Comparison of ENCODE assay signal across 34 cellular contexts in the genomic region with DNA sequence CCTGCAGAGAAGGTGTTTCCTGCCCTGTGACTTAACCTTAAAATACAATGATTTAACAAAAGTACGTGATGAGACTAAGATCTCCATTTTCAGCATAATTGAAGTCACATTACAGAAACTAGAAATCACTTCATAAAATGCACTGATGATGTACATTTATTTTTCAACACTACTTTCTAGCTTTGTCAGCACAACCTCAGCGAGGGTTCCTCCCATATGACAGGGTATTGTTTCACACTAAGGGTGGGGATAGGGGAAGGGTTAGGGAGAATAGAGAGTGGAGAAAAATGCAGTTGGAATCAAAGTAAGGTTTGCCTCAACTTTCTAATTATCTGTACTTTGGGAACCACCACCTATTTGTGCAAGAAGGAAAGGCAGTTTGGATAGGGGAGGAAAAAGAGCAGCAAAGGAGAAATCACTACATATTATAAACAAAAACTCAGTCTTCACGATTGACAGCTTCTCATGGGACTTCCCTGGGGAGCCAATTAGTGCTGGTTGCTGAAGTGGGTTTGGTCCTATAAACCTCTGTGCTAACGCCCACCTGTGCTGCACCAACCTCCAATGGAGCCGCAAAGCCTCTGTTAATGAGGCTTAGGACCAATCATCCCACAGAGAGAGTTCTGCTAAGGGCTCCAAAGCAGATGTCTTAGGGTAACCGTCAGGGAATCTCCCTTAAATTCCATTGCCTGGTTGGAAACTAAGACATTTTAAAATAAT.
"Had no signal": no experiment of that assay in that cellular context is flagged by ENCODE, and none has a peak within 500 bp of the region (broad histone marks: within the 10 kb centered on the region; RNA-seq: fewer than 3 reads in every experiment).

No MANE protein-coding gene starts in this region.

- DNase-seq: activated CD4-positive, alpha-beta memory T cell treated with anti-CD3 and anti-CD28 coated beads, Interleukin-2, amount 10 ng/mL, durations not matched to agents 7 days and 5 days; activated CD4-positive, alpha-beta T cell treated with anti-CD3 and anti-CD28 coated beads for 1 hour; activated CD4-positive, alpha-beta T cell treated with anti-CD3 and anti-CD28 coated beads, Interleukin-2, amount 10 ng/mL, durations not matched to agents 7 days and 5 days; activated CD8-positive, alpha-beta memory T cell treated with anti-CD3 and anti-CD28 coated beads, Interleukin-2, amount 50 U/mL, for 48 hours; activated gamma-delta T cell; activated naive CD4-positive, alpha-beta T cell treated with anti-CD3 and anti-CD28 coated beads, Interleukin-2, amount 10 ng/mL, durations not matched to agents 7 days and 5 days; activated naive CD8-positive, alpha-beta T cell treated with anti-CD3 and anti-CD28 coated beads, Interleukin-2, amount 10 ng/mL, durations not matched to agents 7 days and 5 days; activated T-cell treated with anti-CD3 and anti-CD28 coated beads, Interleukin-2, amount 50 U/mL, for 24 hours; cerebellar nuclear complex; colonic mucosa; dorsolateral prefrontal cortex; effector memory CD4-positive, alpha-beta T cell; erythroblast; head of caudate nucleus; hypothalamus; left ventricle myocardium superior; mucosa of descending colon; pancreas; psoas muscle; sigmoid colon; small intestine; stimulated activated CD4-positive, alpha-beta T cell treated with anti-CD3 and anti-CD28 coated beads, Interleukin-4, amount 100 ng/mL, for 24 hours; T-helper 2 cell; trophoblast cell; uterus had no signal

- H3K4me3 Mint-ChIP-seq: activated CD4-positive, alpha-beta memory T cell treated with anti-CD3 and anti-CD28 coated beads, Interleukin-2, amount 10 ng/mL, durations not matched to agents 7 days and 5 days; activated CD4-positive, alpha-beta T cell treated with anti-CD3 and anti-CD28 coated beads, Interleukin-2, amount 10 ng/mL, durations not matched to agents 7 days and 5 days; activated naive CD4-positive, alpha-beta T cell treated with anti-CD3 and anti-CD28 coated beads, Interleukin-2, amount 10 ng/mL, durations not matched to agents 7 days and 5 days; activated naive CD8-positive, alpha-beta T cell treated with anti-CD3 and anti-CD28 coated beads, Interleukin-2, amount 10 ng/mL, durations not matched to agents 7 days and 5 days; activated T-cell treated with anti-CD3 and anti-CD28 coated beads, Interleukin-2, amount 50 U/mL, for 24 hours; brain; natural killer cell treated with Interleukin-12 subunit alpha and Interleukin-12 subunit beta and Interleukin-15 and Interleukin-18, amount 100 ng/mL, for 72 hours; stimulated activated effector memory CD8-positive, alpha-beta T cell treated with anti-CD3 and anti-CD28 coated beads, Interleukin-12 subunit alpha, Interleukin-12 subunit beta, amount 100 ng/mL, for 72 hours; stimulated activated naive CD8-positive, alpha-beta T cell treated with anti-CD3 and anti-CD28 coated beads, Interleukin-15, Interleukin-2, amounts not matched to agents 100 ng/mL and 50 ng/mL, for 24 hours had no signal

- H3K27ac Mint-ChIP-seq: activated CD4-positive, alpha-beta memory T cell treated with anti-CD3 and anti-CD28 coated beads, Interleukin-2, amount 10 ng/mL, durations not matched to agents 7 days and 5 days; activated CD4-positive, alpha-beta T cell treated with anti-CD3 and anti-CD28 coated beads, Interleukin-2, amount 10 ng/mL, durations not matched to agents 7 days and 5 days; activated naive CD4-positive, alpha-beta T cell treated with anti-CD3 and anti-CD28 coated beads, Interleukin-2, amount 10 ng/mL, durations not matched to agents 7 days and 5 days; activated naive CD8-positive, alpha-beta T cell treated with anti-CD3 and anti-CD28 coated beads, Interleukin-2, amount 10 ng/mL, durations not matched to agents 7 days and 5 days; activated T-cell treated with anti-CD3 and anti-CD28 coated beads, Interleukin-2, amount 50 U/mL, for 24 hours; natural killer cell treated with Interleukin-12 subunit alpha and Interleukin-12 subunit beta and Interleukin-15 and Interleukin-18, amount 100 ng/mL, for 72 hours; stimulated activated effector memory CD8-positive, alpha-beta T cell treated with anti-CD3 and anti-CD28 coated beads, Interleukin-12 subunit alpha, Interleukin-12 subunit beta, amount 100 ng/mL, for 72 hours; stimulated activated naive CD8-positive, alpha-beta T cell treated with anti-CD3 and anti-CD28 coated beads, Interleukin-15, Interleukin-2, amounts not matched to agents 100 ng/mL and 50 ng/mL, for 24 hours had no signal

- H3K36me3 Mint-ChIP-seq: activated naive CD4-positive, alpha-beta T cell treated with anti-CD3 and anti-CD28 coated beads, Interleukin-2, amount 10 ng/mL, durations not matched to agents 7 days and 5 days; activated naive CD8-positive, alpha-beta T cell treated with anti-CD3 and anti-CD28 coated beads, Interleukin-2, amount 10 ng/mL, durations not matched to agents 7 days and 5 days; brain; natural killer cell treated with Interleukin-12 subunit alpha and Interleukin-12 subunit beta and Interleukin-15 and Interleukin-18, amount 100 ng/mL, for 72 hours; stimulated activated effector memory CD8-positive, alpha-beta T cell treated with anti-CD3 and anti-CD28 coated beads, Interleukin-12 subunit alpha, Interleukin-12 subunit beta, amount 100 ng/mL, for 72 hours had no signal

- FAIRE-seq: islet of Langerhans, pancreas, small intestine had no signal

- H3K4me3 ChIP-seq: ascending aorta, cardiac muscle cell, colonic mucosa, dorsolateral prefrontal cortex, gastroesophageal sphincter, mucosa of descending colon, pancreas, psoas muscle, sigmoid colon, thoracic aorta, uterus had no signal

- H3K27me3 ChIP-seq: ascending aorta, cardiac muscle cell, colonic mucosa, dorsolateral prefrontal cortex, gastroesophageal sphincter, pancreas, sigmoid colon, uterus had no signal

- H3K4me1 Mint-ChIP-seq: activated CD4-positive, alpha-beta memory T cell treated with anti-CD3 and anti-CD28 coated beads, Interleukin-2, amount 10 ng/mL, durations not matched to agents 7 days and 5 days; activated CD4-positive, alpha-beta T cell treated with anti-CD3 and anti-CD28 coated beads, Interleukin-2, amount 10 ng/mL, durations not matched to agents 7 days and 5 days; activated naive CD4-positive, alpha-beta T cell treated with anti-CD3 and anti-CD28 coated beads, Interleukin-2, amount 10 ng/mL, durations not matched to agents 7 days and 5 days; activated naive CD8-positive, alpha-beta T cell treated with anti-CD3 and anti-CD28 coated beads, Interleukin-2, amount 10 ng/mL, durations not matched to agents 7 days and 5 days; stimulated activated effector memory CD8-positive, alpha-beta T cell treated with anti-CD3 and anti-CD28 coated beads, Interleukin-12 subunit alpha, Interleukin-12 subunit beta, amount 100 ng/mL, for 72 hours had no signal

- H3K4me1 ChIP-seq: colonic mucosa, psoas muscle, sigmoid colon, uterus had no signal

- H3K27me3 Mint-ChIP-seq: activated CD4-positive, alpha-beta memory T cell treated with anti-CD3 and anti-CD28 coated beads, Interleukin-2, amount 10 ng/mL, durations not matched to agents 7 days and 5 days; activated naive CD4-positive, alpha-beta T cell treated with anti-CD3 and anti-CD28 coated beads, Interleukin-2, amount 10 ng/mL, durations not matched to agents 7 days and 5 days; activated naive CD8-positive, alpha-beta T cell treated with anti-CD3 and anti-CD28 coated beads, Interleukin-2, amount 10 ng/mL, durations not matched to agents 7 days and 5 days; activated T-cell treated with anti-CD3 and anti-CD28 coated beads, Interleukin-2, amount 50 U/mL, for 24 hours; natural killer cell treated with Interleukin-12 subunit alpha and Interleukin-12 subunit beta and Interleukin-15 and Interleukin-18, amount 100 ng/mL, for 72 hours; stimulated activated naive CD8-positive, alpha-beta T cell treated with anti-CD3 and anti-CD28 coated beads, Interleukin-15, Interleukin-2, amounts not matched to agents 100 ng/mL and 50 ng/mL, for 24 hours had no signal

- H3K36me3 ChIP-seq: ascending aorta, cardiac muscle cell, colonic mucosa, gastroesophageal sphincter, pancreas, sigmoid colon, thoracic aorta, uterus had no signal

- ATAC-seq: gastroesophageal sphincter; left ventricle myocardium superior; mucosa of descending colon; natural killer cell treated with Interleukin-12 subunit alpha and Interleukin-12 subunit beta and Interleukin-15 and Interleukin-18, amount 100 ng/mL, for 72 hours; pancreas; psoas muscle; stimulated activated effector memory CD8-positive, alpha-beta T cell treated with anti-CD3 and anti-CD28 coated beads, Interleukin-12 subunit alpha, Interleukin-12 subunit beta, amount 100 ng/mL, for 72 hours had no signal

- H3K9me3 ChIP-seq: ascending aorta, colonic mucosa, gastroesophageal sphincter, mucosa of descending colon, pancreas, psoas muscle, sigmoid colon, thoracic aorta, uterus had no signal

- H3K27ac ChIP-seq: cardiac muscle cell, colonic mucosa, dorsolateral prefrontal cortex, gastroesophageal sphincter, pancreas, psoas muscle, sigmoid colon, thoracic aorta, uterus had no signal

- H3K9me3 Mint-ChIP-seq: activated CD4-positive, alpha-beta memory T cell treated with anti-CD3 and anti-CD28 coated beads, Interleukin-2, amount 10 ng/mL, durations not matched to agents 7 days and 5 days; activated CD4-positive, alpha-beta T cell treated with anti-CD3 and anti-CD28 coated beads, Interleukin-2, amount 10 ng/mL, durations not matched to agents 7 days and 5 days; activated naive CD8-positive, alpha-beta T cell treated with anti-CD3 and anti-CD28 coated beads, Interleukin-2, amount 10 ng/mL, durations not matched to agents 7 days and 5 days; activated T-cell treated with anti-CD3 and anti-CD28 coated beads, Interleukin-2, amount 50 U/mL, for 24 hours; brain; stimulated activated naive CD8-positive, alpha-beta T cell treated with anti-CD3 and anti-CD28 coated beads, Interleukin-15, Interleukin-2, amounts not matched to agents 100 ng/mL and 50 ng/mL, for 24 hours had no signal
